In genomic region chr9:72315510-72316287, GRCh38 we compare ENCODE assay signal across 8 cellular contexts. TPM values are rescaled to one million over a fixed set of nuclear protein-coding genes. Genes with fewer than 3 reads are reported as not detected.
DNase-seq lines count a peak whose midpoint lies in the region; ATAC-seq, FAIRE-seq and TF ChIP-seq lines count a peak whose summit lies in the region.

No MANE protein-coding gene starts in this region.

- CTCF ChIA-PET in endothelial cell of umbilical vein (lab: Charles Lee): interaction anchor here (0.6 to 2.0 kb wide), 11 partner anchors 10 to 492 kb away, joined by 3 to 5 read pairs (median 3); no protein-coding TSS in a partner anchor
- CTCF ChIA-PET in activated CD8-positive, alpha-beta T cell treated with anti-CD3 and anti-CD28 coated beads for 36 hours (lab: Charles Lee): interaction anchor here (1.0 to 2.2 kb wide), 4 partner anchors 35 to 277 kb away, joined by 3 to 11 read pairs (median 4); no protein-coding TSS in a partner anchor

- POLR2A ChIA-PET in endothelial cell of umbilical vein (lab: Charles Lee): interaction anchor here (0.6 kb wide), 1 partner anchor 41 kb away, joined by 3 read pairs; no protein-coding TSS in a partner anchor
- POLR2A ChIA-PET in activated CD8-positive, alpha-beta T cell treated with anti-CD3 and anti-CD28 coated beads for 36 hours (lab: Charles Lee): interaction anchor here (0.6 kb wide), 1 partner anchor 1078 kb away, joined by 3 read pairs; no protein-coding TSS in a partner anchor

- H3K4me3 Mint-ChIP-seq in nephron progenitor cell: peak overlapping the region; percentile 58
- H3K4me3 Mint-ChIP-seq in activated CD8-positive, alpha-beta T cell treated with anti-CD3 and anti-CD28 coated beads for 36 hours: no peak overlapping the region

- no peak for ATAC-seq in HG03439 (IDR thresholded peaks at IDR 0.05; ENCODE audit: unreplicated experiment)
- ATAC-seq in activated CD8-positive, alpha-beta T cell treated with anti-CD3 and anti-CD28 coated beads for 36 hours: no peak
- no peak for ATAC-seq in HG03432 (IDR thresholded peaks at IDR 0.05; ENCODE audit: unreplicated experiment)

- peak overlapping the region; percentile 99 for H3K27ac Mint-ChIP-seq in nephron progenitor cell
- no peak overlapping the region for H3K27ac Mint-ChIP-seq in activated CD8-positive, alpha-beta T cell treated with anti-CD3 and anti-CD28 coated beads for 36 hours

- H3K4me1 Mint-ChIP-seq in nephron progenitor cell: peaks cover 32% of the 10 kb centered on the region
- no peaks in the 10 kb centered on the region for H3K4me1 Mint-ChIP-seq in activated CD8-positive, alpha-beta T cell treated with anti-CD3 and anti-CD28 coated beads for 36 hours (ENCODE audit: low read depth)

- H3K27me3 Mint-ChIP-seq in nephron progenitor cell (ENCODE audit: low read depth, poor library complexity): no peaks in the 10 kb centered on the region
- peaks cover 2% of the 10 kb centered on the region for H3K27me3 Mint-ChIP-seq in activated CD8-positive, alpha-beta T cell treated with anti-CD3 and anti-CD28 coated beads for 36 hours

- TF ChIP-seq POLR2A in endothelial cell of umbilical vein (IDR thresholded peaks at IDR 0.05; ENCODE audit: low read depth, low read length): no peak

- H4K20me1 ChIP-seq in endothelial cell of umbilical vein (replicated peaks; ENCODE audit: control insufficient read depth, extremely low read depth, insufficient read depth, low read length): no peaks in the 10 kb centered on the region

- no peak for FAIRE-seq in endothelial cell of umbilical vein (lab: Jason Lieb, UNC)

- no peaks in the 10 kb centered on the region for H3K27me3 ChIP-seq in endothelial cell of umbilical vein (ENCODE audit: control insufficient read depth in 2 of 2, insufficient read depth in 2 of 2, low read length in 2 of 2)

- no peak overlapping the region for H3K27ac ChIP-seq in endothelial cell of umbilical vein (ENCODE audit: insufficient read depth, low read depth, low read length)

- no peaks in the 10 kb centered on the region for H3K36me3 ChIP-seq in endothelial cell of umbilical vein (ENCODE audit: control insufficient read depth in 2 of 2, extremely low read depth in 1 of 2, insufficient read depth in 2 of 2, low read length in 2 of 2)

- no peaks in the 10 kb centered on the region for H3K36me3 Mint-ChIP-seq in nephron progenitor cell (ENCODE audit: low read depth)
- no peaks in the 10 kb centered on the region for H3K36me3 Mint-ChIP-seq in activated CD8-positive, alpha-beta T cell treated with anti-CD3 and anti-CD28 coated beads for 36 hours (ENCODE audit: low read depth)

- no peaks in the 10 kb centered on the region for H3K79me2 ChIP-seq in endothelial cell of umbilical vein (ENCODE audit: control insufficient read depth, insufficient read depth, low read length)

- DNase-seq in DMS79 (lab: John Stamatoyannopoulos, UW): peak; percentile 82
- peak; percentile 43 for DNase-seq in NCI-H2196 treated with DMSO at 0.1 percent for 48 hours (lab: John Stamatoyannopoulos, UW; ENCODE audit: unreplicated experiment)
- no peak for DNase-seq in endothelial cell of umbilical vein (ENCODE audit: low read depth, low spot score)
- DNase-seq in nephron progenitor cell: peak; percentile 3
- DNase-seq in activated CD8-positive, alpha-beta T cell treated with anti-CD3 and anti-CD28 coated beads for 36 hours: no peak
- no peak for DNase-seq in NAMALWA (ENCODE audit: low spot score)

- no peaks in the 10 kb centered on the region for H3K4me1 ChIP-seq in endothelial cell of umbilical vein (ENCODE audit: control insufficient read depth, extremely low read depth, insufficient read depth, low read length)

- no peak overlapping the region for H3K9ac ChIP-seq in endothelial cell of umbilical vein (replicated peaks; ENCODE audit: extremely low read depth, insufficient read depth, low read length)

- peak overlapping the region; percentile 30 for H2AFZ ChIP-seq in endothelial cell of umbilical vein (ENCODE audit: low read depth, low read length)

- H3K9me3 Mint-ChIP-seq in nephron progenitor cell: no peaks in the 10 kb centered on the region
- H3K9me3 Mint-ChIP-seq in activated CD8-positive, alpha-beta T cell treated with anti-CD3 and anti-CD28 coated beads for 36 hours: no peaks in the 10 kb centered on the region

- BruUV-seq in endothelial cell of umbilical vein (replicated peaks; lab: Mats Ljungman, UMichigan): no TSS peak

- no peaks in the 10 kb centered on the region for H3K9me1 ChIP-seq in endothelial cell of umbilical vein (replicated peaks; ENCODE audit: control insufficient read depth, extremely low read depth, insufficient read depth, low read length)

- no peaks in the 10 kb centered on the region for H3K9me3 ChIP-seq in endothelial cell of umbilical vein (replicated peaks; ENCODE audit: control insufficient read depth, insufficient read depth, low read length)

- H3K4me3 ChIP-seq in endothelial cell of umbilical vein (replicated peaks in 1 of 3; ENCODE audit: insufficient read depth in 1 of 3, low read depth in 1 of 3, low read length in 3 of 3): no peak overlapping the region

- intact Hi-C loops in endothelial cell of umbilical vein (cut with micrococcal nuclease): no loop called here
- intact Hi-C loops in activated CD8-positive, alpha-beta T cell treated with anti-CD3 and anti-CD28 coated beads for 36 hours (cut with micrococcal nuclease): no loop called here

- TF ChIP-seq CTCF in endothelial cell of umbilical vein (IDR thresholded peaks at IDR 0.05; ENCODE audit: extremely low read depth in 1 of 2, insufficient read depth in 1 of 2, low read depth in 1 of 2, low read length in 2 of 2) (no peak), nephron progenitor cell (IDR thresholded peaks at IDR 0.05) (no peak)
- TF ChIP-seq CTCF in activated CD8-positive, alpha-beta T cell treated with anti-CD3 and anti-CD28 coated beads for 36 hours (IDR thresholded peaks at IDR 0.05): no peak

- dilution Hi-C loops in endothelial cell of umbilical vein (cut with MboI; ENCODE audit: extremely low pct_ligation_motif_present, low sequenced_read_pairs): no loop called here

- no peak overlapping the region for H3K4me2 ChIP-seq in endothelial cell of umbilical vein (ENCODE audit: insufficient read depth, low read length)

TF ChIP-seq in endothelial cell of umbilical vein, 7 proteins besides CTCF, POLR2A, EP300 and RAD21:
- TF ChIP-seq MAX (IDR thresholded peaks at IDR 0.05; ENCODE audit: insufficient read depth, insufficient read length) (no peak), MYC (IDR thresholded peaks at IDR 0.05; ENCODE audit: low read depth, low read length) (no peak), POLR2AphosphoS5 (IDR thresholded peaks at IDR 0.05; ENCODE audit: insufficient read depth, low read depth, low read length) (no peak), JUN (IDR thresholded peaks at IDR 0.05; ENCODE audit: borderline replicate concordance, insufficient read depth, insufficient read length, low read depth) (no peak), GATA2 (IDR thresholded peaks at IDR 0.05; ENCODE audit: insufficient read depth, insufficient read length, low read depth, low read length) (no peak), FOS (IDR thresholded peaks at IDR 0.05; ENCODE audit: borderline replicate concordance, insufficient read depth, low read length) (no peak), EZH2 (IDR thresholded peaks at IDR 0.05; ENCODE audit: borderline replicate concordance, low read depth, low read length, severe bottlenecking) (no peak)

RNA-seq across cellular contexts. Expression of gene ZFAND5, which starts 49.3 kb away (rescaled TPM):
- total RNA-seq in endothelial cell of umbilical vein: 176 and 194 TPM in 2 replicates
- 57.8 and 63.7 TPM in 2 replicates for polyA plus RNA-seq in endothelial cell of umbilical vein
- polyA plus RNA-seq in endothelial cell of umbilical vein (2011; cell fraction: cytosol; rRNA removed): 75.0 and 104 TPM in 2 replicates
- 297 and 313 TPM in 2 replicates for polyA plus RNA-seq in endothelial cell of umbilical vein (2011; cell fraction: nucleus; rRNA removed)
- 154 and 193 TPM in 2 replicates for polyA plus RNA-seq in endothelial cell of umbilical vein (2012)
- polyA minus RNA-seq in endothelial cell of umbilical vein: 50.9 and 54.7 TPM in 2 replicates
- polyA minus RNA-seq in endothelial cell of umbilical vein (2011; cell fraction: cytosol; rRNA and poly(A)+ RNA removed): 28.7 TPM
- 163 and 188 TPM in 2 replicates for polyA minus RNA-seq in endothelial cell of umbilical vein (2011; cell fraction: nucleus; rRNA and poly(A)+ RNA removed)
- total RNA-seq in activated CD8-positive, alpha-beta T cell treated with anti-CD3 and anti-CD28 coated beads for 36 hours: 10 to 100 TPM; 79.4 to 88.9 TPM

Comparison
In these comparisons a context has a peak if more than half of its experiments do, and no peak if none do; other contexts are left out.
1. DNase-seq: peak in DMS79 (single experiment), NCI-H2196 treated with DMSO at 0.1 percent for 48 hours (single experiment) and nephron progenitor cell (single experiment); none in endothelial cell of umbilical vein (single experiment), activated CD8-positive, alpha-beta T cell treated with anti-CD3 and anti-CD28 coated beads for 36 hours (single experiment) and NAMALWA (single experiment).